ENCODE assay signal across 22 cellular contexts in genomic region chrX:153414838-153415552, GRCh38. TPM values are rescaled to one million over a fixed set of nuclear protein-coding genes. Genes with fewer than 3 reads are reported as not detected.
A peak's percentile ranks its signal among the peaks of the same experiment; 100 is the strongest.
DNase-seq lines count a peak whose midpoint lies in the region; ATAC-seq and TF ChIP-seq lines count a peak whose summit lies in the region.
"Had no signal": no experiment of that assay in that cellular context is flagged by ENCODE, and none has a peak within 500 bp of the region (broad histone marks: within the 10 kb centered on the region; RNA-seq: fewer than 3 reads in every experiment).

No MANE protein-coding gene starts in this region.

- no peak overlapping the region for H3K4me3 Mint-ChIP-seq in activated CD8-positive, alpha-beta T cell treated with anti-CD3 and anti-CD28 coated beads, Interleukin-2, amount 10 ng/mL, durations not matched to agents 7 days and 5 days
- H3K4me3 Mint-ChIP-seq: activated CD4-positive, alpha-beta T cell treated with anti-CD3 and anti-CD28 coated beads, Interleukin-2, amount 10 ng/mL, durations not matched to agents 24 days and 14 days; naive thymus-derived CD4-positive, alpha-beta T cell had no signal

- peaks cover 0 to 27% (median 9%) of the 10 kb centered on the region in 4 donors for H3K4me1 ChIP-seq in stomach
- peaks cover 8% of the 10 kb centered on the region for H3K4me1 ChIP-seq in vagina
- H3K4me1 ChIP-seq: colonic mucosa had no signal

- WGBS in stomach, 5 donors = 68 to 82% (median 80%) methylated on average over 7 to 10 of the region's 10 CpGs

- no peaks in the 10 kb centered on the region for H3K9me3 Mint-ChIP-seq in activated CD8-positive, alpha-beta T cell treated with anti-CD3 and anti-CD28 coated beads, Interleukin-2, amount 10 ng/mL, durations not matched to agents 7 days and 5 days (ENCODE audit: insufficient read depth)
- H3K9me3 Mint-ChIP-seq: activated CD4-positive, alpha-beta T cell treated with anti-CD3 and anti-CD28 coated beads, Interleukin-2, amount 10 ng/mL, durations not matched to agents 24 days and 14 days; naive thymus-derived CD4-positive, alpha-beta T cell had no signal

- H3K27me3 Mint-ChIP-seq in activated CD8-positive, alpha-beta T cell treated with anti-CD3 and anti-CD28 coated beads, Interleukin-2, amount 10 ng/mL, durations not matched to agents 7 days and 5 days (ENCODE audit: low read depth) = no peaks in the 10 kb centered on the region
- H3K27me3 Mint-ChIP-seq: activated CD4-positive, alpha-beta T cell treated with anti-CD3 and anti-CD28 coated beads, Interleukin-2, amount 10 ng/mL, durations not matched to agents 24 days and 14 days had no signal

- H3K4me3 ChIP-seq in choroid plexus epithelial cell (ENCODE audit: low read depth, low read length) = no peak overlapping the region
- H3K4me3 ChIP-seq in stomach = no peak overlapping the region
- H3K4me3 ChIP-seq in vagina = no peak overlapping the region
- H3K4me3 ChIP-seq: colonic mucosa, Peyer's patch, smooth muscle cell had no signal

- H3K36me3 ChIP-seq in stomach = no peaks in the 10 kb centered on the region
- no peaks in the 10 kb centered on the region for H3K36me3 ChIP-seq in vagina
- H3K36me3 ChIP-seq: colonic mucosa, Peyer's patch had no signal

- peaks cover 8% of the 10 kb centered on the region for H3K4me1 Mint-ChIP-seq in activated CD8-positive, alpha-beta T cell treated with anti-CD3 and anti-CD28 coated beads, Interleukin-2, amount 10 ng/mL, durations not matched to agents 7 days and 5 days (ENCODE audit: low read depth)

- no peak for ATAC-seq in activated CD8-positive, alpha-beta T cell treated with anti-CD3 and anti-CD28 coated beads, Interleukin-2, amount 10 ng/mL, durations not matched to agents 7 days and 5 days
- no peak for ATAC-seq in GM18511 (IDR thresholded peaks at IDR 0.05; ENCODE audit: unreplicated experiment)
- ATAC-seq: naive thymus-derived CD4-positive, alpha-beta T cell had no signal

- TF ChIP-seq CTCF in choroid plexus epithelial cell (conservative IDR thresholded peaks at IDR 0.05; ENCODE audit: low read depth, low read length) = no peak
- no peak for TF ChIP-seq CTCF in stomach (IDR thresholded peaks at IDR 0.05)
- TF ChIP-seq CTCF in vagina (IDR thresholded peaks at IDR 0.05) = no peak

- H3K27ac ChIP-seq in stomach (peak overlapping the region in 3 of 5 donors; percentile 4 to 32 (median 27)), vagina (no peak overlapping the region)
- H3K27ac ChIP-seq: 22Rv1, colonic mucosa had no signal

- no peak overlapping the region for H3K27ac Mint-ChIP-seq in activated CD8-positive, alpha-beta T cell treated with anti-CD3 and anti-CD28 coated beads, Interleukin-2, amount 10 ng/mL, durations not matched to agents 7 days and 5 days
- H3K27ac Mint-ChIP-seq: activated CD4-positive, alpha-beta T cell treated with anti-CD3 and anti-CD28 coated beads, Interleukin-2, amount 10 ng/mL, durations not matched to agents 24 days and 14 days; naive thymus-derived CD4-positive, alpha-beta T cell had no signal

- intact Hi-C loops in stomach (cut with DNase I; ENCODE audit: low total_unique reads) = no loop called here
- intact Hi-C loops in vagina (cut with DNase I) = no loop called here

- H3K9me3 ChIP-seq in stomach (no peaks in the 10 kb centered on the region), vagina (no peaks in the 10 kb centered on the region)
- H3K9me3 ChIP-seq: colonic mucosa, Peyer's patch had no signal

- POLR2A ChIA-PET in activated CD8-positive, alpha-beta T cell treated with anti-CD3 and anti-CD28 coated beads, Interleukin-2, amount 10 ng/mL, durations not matched to agents 7 days and 5 days (lab: Charles Lee) = no interaction called here

- no peak for TF ChIP-seq EP300 in stomach (IDR thresholded peaks at IDR 0.05)

- peak; percentile 22 for DNase-seq in NOMO-1 treated with DMSO at 0.1 percent for 48 hours (lab: John Stamatoyannopoulos, UW; ENCODE audit: unreplicated experiment)
- DNase-seq in NOMO-1 treated with dmso at 0.1 percent for 144 hours (lab: John Stamatoyannopoulos, UW; ENCODE audit: unreplicated experiment) = no peak
- DNase-seq in choroid plexus epithelial cell (ENCODE audit: low read depth) = peak; percentile 31
- DNase-seq in iris pigment epithelial cell (ENCODE audit: low read depth) = peak; percentile 44
- DNase-seq in stomach = no peak
- no peak for DNase-seq in vagina (ENCODE audit: extremely low spot score in 2 of 2)
- no peak for DNase-seq in activated CD8-positive, alpha-beta T cell treated with anti-CD3 and anti-CD28 coated beads, Interleukin-2, amount 10 ng/mL, durations not matched to agents 7 days and 5 days
- DNase-seq: activated CD4-positive, alpha-beta T cell treated with anti-CD3 and anti-CD28 coated beads, Interleukin-2, amount 10 ng/mL, durations not matched to agents 24 days and 14 days; activated naive CD4-positive, alpha-beta T cell treated with Interleukin-2 at 50 U/mL for 16 hours; colonic mucosa; GDM1; Karpas-422; naive thymus-derived CD4-positive, alpha-beta T cell; NCI-H82; Peyer's patch; stimulated activated CD4-positive, alpha-beta T cell treated with anti-CD3 and anti-CD28 coated beads, Interleukin-4, amount 100 ng/mL, for 4 hours had no signal

- no peak for TF ChIP-seq POLR2A in stomach (IDR thresholded peaks at IDR 0.05)
- TF ChIP-seq POLR2A in vagina (IDR thresholded peaks at IDR 0.05) = no peak

- CTCF ChIA-PET in activated CD8-positive, alpha-beta T cell treated with anti-CD3 and anti-CD28 coated beads, Interleukin-2, amount 10 ng/mL, durations not matched to agents 7 days and 5 days (lab: Charles Lee) = no interaction called here

- no peaks in the 10 kb centered on the region for H3K36me3 Mint-ChIP-seq in activated CD8-positive, alpha-beta T cell treated with anti-CD3 and anti-CD28 coated beads, Interleukin-2, amount 10 ng/mL, durations not matched to agents 7 days and 5 days (ENCODE audit: low read depth)
- H3K36me3 Mint-ChIP-seq: naive thymus-derived CD4-positive, alpha-beta T cell had no signal

- H3K27me3 ChIP-seq in stomach = peaks cover 0 to 12% (median 0%) of the 10 kb centered on the region in 3 donors
- H3K27me3 ChIP-seq in vagina = no peaks in the 10 kb centered on the region
- H3K27me3 ChIP-seq: Peyer's patch had no signal

RNA-seq across cellular contexts. Expression of gene ZFP92, which starts 3.7 kb away (rescaled TPM):
- total RNA-seq in stomach = under 1 TPM in 2 of 5 donors, not detected in 3; under 0.01 to 0.92 TPM
- under 1 TPM; 0.13 to 0.75 (median 0.31) TPM for polyA plus RNA-seq in stomach
- 0.25 TPM for total RNA-seq in vagina
- 1 to 10 TPM; 1.5 to 1.6 TPM for total RNA-seq in activated CD8-positive, alpha-beta T cell treated with anti-CD3 and anti-CD28 coated beads, Interleukin-2, amount 10 ng/mL, durations not matched to agents 7 days and 5 days

RNA-seq across cellular contexts. Expression of gene PNMA6E, which starts 13.8 kb away (rescaled TPM):
- total RNA-seq in stomach = not detected
- polyA plus RNA-seq in stomach = not detected
- not detected for total RNA-seq in vagina
- total RNA-seq in activated CD8-positive, alpha-beta T cell treated with anti-CD3 and anti-CD28 coated beads, Interleukin-2, amount 10 ng/mL, durations not matched to agents 7 days and 5 days = not detected
- total RNA-seq: activated CD4-positive, alpha-beta T cell treated with anti-CD3 and anti-CD28 coated beads, Interleukin-2, amount 10 ng/mL, durations not matched to agents 24 days and 14 days; colonic mucosa; frontal cortex; naive thymus-derived CD4-positive, alpha-beta T cell; Peyer's patch; smooth muscle cell; temporal lobe had no signal
- polyA plus RNA-seq: BJ; naive thymus-derived CD4-positive, alpha-beta T cell; smooth muscle cell had no signal

RNA-seq across cellular contexts. Expression of gene TREX2, which starts 30.9 kb away (rescaled TPM):
- 10 to 100 TPM in 1 of 5 donors, 1 to 10 TPM in 2, not detected in 2; 2.2 to 13.3 (median 5.1) TPM for total RNA-seq in stomach
- 1 to 10 TPM in 1 of 3 donors, under 1 TPM in 1, not detected in 1; 0.62 to 1.2 TPM for polyA plus RNA-seq in stomach
- total RNA-seq in vagina = 9.6 TPM
- 1 to 10 TPM; 3.6 to 3.8 TPM for total RNA-seq in activated CD8-positive, alpha-beta T cell treated with anti-CD3 and anti-CD28 coated beads, Interleukin-2, amount 10 ng/mL, durations not matched to agents 7 days and 5 days

RNA-seq across cellular contexts. Expression of gene HAUS7, which starts 55.4 kb away (rescaled TPM):
- total RNA-seq in stomach (10 to 100 TPM in 2 of 5 donors, 1 to 10 TPM in 3; 1.8 to 17.9 (median 6.4) TPM), vagina (17.7 TPM)
- polyA plus RNA-seq in stomach = 10 to 100 TPM; 31.3 to 75.3 (median 41.7) TPM
- total RNA-seq in activated CD8-positive, alpha-beta T cell treated with anti-CD3 and anti-CD28 coated beads, Interleukin-2, amount 10 ng/mL, durations not matched to agents 7 days and 5 days = 10 to 100 TPM; 56.6 to 57.7 TPM

Comparison
In these comparisons a context has a peak if more than half of its experiments do, and no peak if none do; other contexts are left out.
1. DNase-seq: peak in NOMO-1 treated with DMSO at 0.1 percent for 48 hours (single experiment), choroid plexus epithelial cell (single experiment) and iris pigment epithelial cell (single experiment); none in NOMO-1 treated with dmso at 0.1 percent for 144 hours (single experiment), stomach (single experiment), vagina (0 of 2) and activated CD8-positive, alpha-beta T cell treated with anti-CD3 and anti-CD28 coated beads, Interleukin-2, amount 10 ng/mL, durations not matched to agents 7 days and 5 days (single experiment).